ENCODE assay signal across 1 cellular context in the genomic region with DNA sequence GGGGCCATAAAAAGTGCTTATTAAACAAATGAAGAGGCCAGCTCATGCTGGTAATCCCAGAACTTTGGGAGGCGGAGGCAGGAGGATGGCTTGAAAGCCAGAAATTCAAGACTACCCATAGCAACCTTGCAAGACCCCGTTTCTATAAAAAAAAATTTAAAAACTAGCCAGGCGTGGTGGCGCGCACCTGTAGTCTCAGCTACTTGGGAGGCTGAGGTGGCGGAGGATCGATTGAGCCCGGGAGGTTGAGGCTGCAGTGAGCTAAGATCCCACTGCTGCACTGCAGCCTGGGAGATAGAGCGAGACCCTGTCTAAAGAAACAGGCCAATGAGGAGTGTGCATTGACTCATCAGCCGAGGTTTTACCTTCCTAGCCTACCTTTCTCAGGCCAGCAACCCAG.
TF ChIP-seq lines count a peak whose summit lies in the region.

No MANE protein-coding gene starts in this region.

TF ChIP-seq in WTC11, 78 proteins besides CTCF, POLR2A, EP300 and RAD21 (continued from another document):
- TF ChIP-seq STAT6 (CRISPR knock-in tag; conservative IDR thresholded peaks at IDR 0.05; ENCODE audit: low read depth) (no peak), NFYB (CRISPR knock-in tag; conservative IDR thresholded peaks at IDR 0.05; ENCODE audit: low read depth) (no peak), ZBTB43 (CRISPR knock-in tag; IDR thresholded peaks at IDR 0.05) (no peak), ZNF671 (CRISPR knock-in tag; IDR thresholded peaks at IDR 0.05) (no peak), ESRRA (CRISPR knock-in tag; IDR thresholded peaks at IDR 0.05; ENCODE audit: borderline replicate concordance) (no peak), MLX (CRISPR knock-in tag; IDR thresholded peaks at IDR 0.05) (no peak), ARID4B (CRISPR knock-in tag; IDR thresholded peaks at IDR 0.05; ENCODE audit: borderline replicate concordance) (no peak), SMAD4 (CRISPR knock-in tag; IDR thresholded peaks at IDR 0.05) (no peak), MAX (CRISPR knock-in tag; IDR thresholded peaks at IDR 0.05) (no peak), AFF4 (CRISPR knock-in tag; IDR thresholded peaks at IDR 0.05; ENCODE audit: borderline replicate concordance) (no peak)
